In genomic region chr6:105501246-105501645, GRCh38 we compare ENCODE assay signal across 27 cellular contexts.
"Had no signal": no experiment of that assay in that cellular context is flagged by ENCODE, and none has a peak within 500 bp of the region (broad histone marks: within the 10 kb centered on the region; RNA-seq: fewer than 3 reads in every experiment).

No MANE protein-coding gene starts in this region.

- H3K4me1 Mint-ChIP-seq: immature natural killer cell; naive thymus-derived CD8-positive, alpha-beta T cell had no signal

- H3K27ac ChIP-seq: left lung, lower lobe of right lung, pancreas, prostate gland, spleen, suprapubic skin, thoracic aorta, tibial nerve had no signal

- H3K36me3 ChIP-seq: left lung, lower lobe of right lung, pancreas, prostate gland, spleen, suprapubic skin, thoracic aorta, tibial nerve had no signal

- H3K4me1 ChIP-seq: left lung, lower lobe of right lung, pancreas, prostate gland, spleen, suprapubic skin had no signal

- H3K27me3 ChIP-seq: left lung, pancreas, spleen, suprapubic skin, tibial nerve had no signal

- H3K27ac Mint-ChIP-seq: stimulated activated effector memory CD8-positive, alpha-beta T cell treated with anti-CD3 and anti-CD28 coated beads, Interleukin-12 subunit alpha, Interleukin-12 subunit beta, amount 100 ng/mL, for 72 hours; stimulated activated naive CD8-positive, alpha-beta T cell treated with anti-CD3 and anti-CD28 coated beads, Interleukin-15, Interleukin-2, amounts not matched to agents 100 ng/mL and 50 ng/mL, for 24 hours; type B pancreatic cell had no signal

- DNase-seq: hypothalamus; immature natural killer cell; kidney; left colon; left lung; lower lobe of right lung; mesenchymal stem cell; naive thymus-derived CD8-positive, alpha-beta T cell; nucleus accumbens; pancreas; posterior cingulate gyrus; retina; right cardiac atrium; spleen; stimulated activated CD4-positive, alpha-beta T cell treated with anti-CD3 and anti-CD28 coated beads, Interleukin-4, amount 100 ng/mL, for 24 hours; stimulated activated naive CD4-positive, alpha-beta T cell had no signal

- H3K4me3 ChIP-seq: left lung, lower lobe of right lung, pancreas, prostate gland, skin epidermis, spleen, suprapubic skin, thoracic aorta, tibial nerve had no signal

- H3K9me3 Mint-ChIP-seq: naive thymus-derived CD8-positive, alpha-beta T cell; nephron; neural crest cell; stimulated activated naive CD8-positive, alpha-beta T cell treated with anti-CD3 and anti-CD28 coated beads, Interleukin-15, Interleukin-2, amounts not matched to agents 100 ng/mL and 50 ng/mL, for 24 hours; type B pancreatic cell had no signal

- H3K36me3 Mint-ChIP-seq: immature natural killer cell; naive thymus-derived CD8-positive, alpha-beta T cell; stimulated activated effector memory CD8-positive, alpha-beta T cell treated with anti-CD3 and anti-CD28 coated beads, Interleukin-12 subunit alpha, Interleukin-12 subunit beta, amount 100 ng/mL, for 72 hours; type B pancreatic cell had no signal

- H3K4me3 Mint-ChIP-seq: immature natural killer cell; naive thymus-derived CD8-positive, alpha-beta T cell; nephron; neural crest cell; stimulated activated effector memory CD8-positive, alpha-beta T cell treated with anti-CD3 and anti-CD28 coated beads, Interleukin-12 subunit alpha, Interleukin-12 subunit beta, amount 100 ng/mL, for 72 hours; stimulated activated naive CD8-positive, alpha-beta T cell treated with anti-CD3 and anti-CD28 coated beads, Interleukin-15, Interleukin-2, amounts not matched to agents 100 ng/mL and 50 ng/mL, for 24 hours; type B pancreatic cell had no signal

- H3K9me3 ChIP-seq: left lung, lower lobe of right lung, pancreas, prostate gland, spleen, suprapubic skin, thoracic aorta, tibial nerve had no signal

- ATAC-seq: left colon; left lung; lower lobe of right lung; naive thymus-derived CD8-positive, alpha-beta T cell; pancreas; right cardiac atrium; sciatic nerve; stimulated activated effector memory CD8-positive, alpha-beta T cell treated with anti-CD3 and anti-CD28 coated beads, Interleukin-12 subunit alpha, Interleukin-12 subunit beta, amount 100 ng/mL, for 72 hours had no signal
